1 cellular context compared by ENCODE assay signal in genomic region chr7:127824682-127825081, GRCh38.
A peak's percentile ranks its signal among the peaks of the same experiment; 100 is the strongest.
TF ChIP-seq lines count a peak whose summit lies in the region.

No MANE protein-coding gene starts in this region.

TF ChIP-seq in HepG2, 621 proteins besides CTCF, POLR2A, EP300 and RAD21 (continued from another document):
- no peak for TF ChIP-seq SOX6 (IDR thresholded peaks at IDR 0.05)
- peak; percentile 13; the same call in 1 of the 2 replicates for TF ChIP-seq SOX6 (CRISPR knock-in tag; IDR thresholded peaks at IDR 0.05)
- TF ChIP-seq SKI (IDR thresholded peaks at IDR 0.05; ENCODE audit: partially characterized antibody) = no peak
- no peak for TF ChIP-seq FOXP1 (IDR thresholded peaks at IDR 0.05)
- peak; percentile 29; the same call in 1 of the 2 replicates for TF ChIP-seq FOXP1 (CRISPR knock-in tag; IDR thresholded peaks at IDR 0.05)
- TF ChIP-seq ARID2 (CRISPR knock-in tag; IDR thresholded peaks at IDR 0.05; ENCODE audit: borderline replicate concordance) = no peak
- no peak for TF ChIP-seq KDM6A (CRISPR knock-in tag; IDR thresholded peaks at IDR 0.05; ENCODE audit: low read depth)
- no peak for TF ChIP-seq FOXJ3 (CRISPR knock-in tag; IDR thresholded peaks at IDR 0.05; ENCODE audit: borderline replicate concordance)
- no peak for TF ChIP-seq TFDP1 (CRISPR knock-in tag; IDR thresholded peaks at IDR 0.05; ENCODE audit: borderline replicate concordance)
- TF ChIP-seq SOX5 (CRISPR knock-in tag; IDR thresholded peaks at IDR 0.05; ENCODE audit: borderline replicate concordance) = peak; percentile 72; the same call in 1 of the 2 replicates
- TF ChIP-seq PBX2 (CRISPR knock-in tag; IDR thresholded peaks at IDR 0.05) = no peak
- TF ChIP-seq ZNF550 (CRISPR knock-in tag; IDR thresholded peaks at IDR 0.05; ENCODE audit: borderline replicate concordance) = no peak
